Comparison of ENCODE assay signal across 27 cellular contexts in genomic region chr11:80616070-80616800, GRCh38.
"Had no signal": no experiment of that assay in that cellular context is flagged by ENCODE, and none has a peak within 500 bp of the region (broad histone marks: within the 10 kb centered on the region; RNA-seq: fewer than 3 reads in every experiment).

No MANE protein-coding gene starts in this region.

- DNase-seq: activated B cell treated with CpG ODN at 0.5 μM for 24 hours; activated CD4-positive, alpha-beta T cell treated with anti-CD3 and anti-CD28 coated beads for 1 hour; activated CD4-positive, alpha-beta T cell treated with anti-CD3 and anti-CD28 coated beads, Interleukin-2, amount 10 ng/mL, durations not matched to agents 24 days and 14 days; activated CD4-positive, alpha-beta T cell treated with anti-CD3 and anti-CD28 coated beads, Interleukin-2, amount 50 U/mL, for 48 hours; activated CD8-positive, alpha-beta memory T cell treated with anti-CD3 and anti-CD28 coated beads, Interleukin-2, amount 10 ng/mL, durations not matched to agents 7 days and 5 days; activated effector memory CD4-positive, alpha-beta T cell treated with anti-CD3 and anti-CD28 coated beads, Interleukin-2, amount 50 U/mL, for 16 hours; activated naive CD4-positive, alpha-beta T cell treated with anti-CD3 and anti-CD28 coated beads for 36 hours; activated T-cell treated with anti-CD3 and anti-CD28 coated beads, Interleukin-2, amount 50 U/mL, for 4 hours; amygdala; MG63; MV-4-11; NCI-H1092 treated with DMSO at 0.1 percent for 48 hours; NCI-H1417 treated with DMSO at 0.1 percent for 48 hours; NCI-H1694; NCI-H2029 treated with DMSO at 0.1 percent for 48 hours; NCI-H510A treated with DMSO at 0.1 percent for 48 hours; NCI-H69; NK-92 treated with Interleukin-12 subunit alpha and Interleukin-12 subunit beta, amount 100 ng/mL, for 24 hours; PC-3; SHP77; T-cell; T-helper 2 cell; T1000 had no signal

- ATAC-seq: activated CD8-positive, alpha-beta memory T cell treated with anti-CD3 and anti-CD28 coated beads, Interleukin-2, amount 10 ng/mL, durations not matched to agents 7 days and 5 days; activated T-cell treated with anti-CD3 and anti-CD28 coated beads, Interleukin-2, amount 50 U/mL, for 4 hours; PC-3; T-cell had no signal

- H3K27ac Mint-ChIP-seq: activated B cell treated with CpG ODN at 0.5 μM for 24 hours; activated CD4-positive, alpha-beta T cell treated with anti-CD3 and anti-CD28 coated beads, Interleukin-2, amount 10 ng/mL, durations not matched to agents 24 days and 14 days; activated CD8-positive, alpha-beta memory T cell treated with anti-CD3 and anti-CD28 coated beads, Interleukin-2, amount 10 ng/mL, durations not matched to agents 7 days and 5 days; activated naive CD4-positive, alpha-beta T cell treated with anti-CD3 and anti-CD28 coated beads for 36 hours; activated naive CD8-positive, alpha-beta T cell; brain; T-cell had no signal

- H3K4me1 Mint-ChIP-seq: activated B cell treated with CpG ODN at 0.5 μM for 24 hours; activated CD4-positive, alpha-beta T cell treated with anti-CD3 and anti-CD28 coated beads, Interleukin-2, amount 10 ng/mL, durations not matched to agents 24 days and 14 days; activated CD8-positive, alpha-beta memory T cell treated with anti-CD3 and anti-CD28 coated beads, Interleukin-2, amount 10 ng/mL, durations not matched to agents 7 days and 5 days; T-cell had no signal

- FAIRE-seq: astrocyte, RCC 7860 had no signal

- H3K27me3 Mint-ChIP-seq: activated B cell treated with CpG ODN at 0.5 μM for 24 hours; activated CD4-positive, alpha-beta T cell treated with anti-CD3 and anti-CD28 coated beads, Interleukin-2, amount 10 ng/mL, durations not matched to agents 24 days and 14 days; activated CD8-positive, alpha-beta memory T cell treated with anti-CD3 and anti-CD28 coated beads, Interleukin-2, amount 10 ng/mL, durations not matched to agents 7 days and 5 days; activated naive CD8-positive, alpha-beta T cell; brain; T-cell had no signal

- H3K36me3 Mint-ChIP-seq: activated CD8-positive, alpha-beta memory T cell treated with anti-CD3 and anti-CD28 coated beads, Interleukin-2, amount 10 ng/mL, durations not matched to agents 7 days and 5 days; activated naive CD8-positive, alpha-beta T cell; brain; T-cell had no signal

- H3K4me3 Mint-ChIP-seq: activated B cell treated with CpG ODN at 0.5 μM for 24 hours; activated CD4-positive, alpha-beta T cell treated with anti-CD3 and anti-CD28 coated beads, Interleukin-2, amount 10 ng/mL, durations not matched to agents 24 days and 14 days; activated CD8-positive, alpha-beta memory T cell treated with anti-CD3 and anti-CD28 coated beads, Interleukin-2, amount 10 ng/mL, durations not matched to agents 7 days and 5 days; activated naive CD4-positive, alpha-beta T cell treated with anti-CD3 and anti-CD28 coated beads for 36 hours; activated naive CD8-positive, alpha-beta T cell; activated T-cell treated with anti-CD3 and anti-CD28 coated beads, Interleukin-2, amount 50 U/mL, for 4 hours; brain; T-cell had no signal
